In the genomic region with DNA sequence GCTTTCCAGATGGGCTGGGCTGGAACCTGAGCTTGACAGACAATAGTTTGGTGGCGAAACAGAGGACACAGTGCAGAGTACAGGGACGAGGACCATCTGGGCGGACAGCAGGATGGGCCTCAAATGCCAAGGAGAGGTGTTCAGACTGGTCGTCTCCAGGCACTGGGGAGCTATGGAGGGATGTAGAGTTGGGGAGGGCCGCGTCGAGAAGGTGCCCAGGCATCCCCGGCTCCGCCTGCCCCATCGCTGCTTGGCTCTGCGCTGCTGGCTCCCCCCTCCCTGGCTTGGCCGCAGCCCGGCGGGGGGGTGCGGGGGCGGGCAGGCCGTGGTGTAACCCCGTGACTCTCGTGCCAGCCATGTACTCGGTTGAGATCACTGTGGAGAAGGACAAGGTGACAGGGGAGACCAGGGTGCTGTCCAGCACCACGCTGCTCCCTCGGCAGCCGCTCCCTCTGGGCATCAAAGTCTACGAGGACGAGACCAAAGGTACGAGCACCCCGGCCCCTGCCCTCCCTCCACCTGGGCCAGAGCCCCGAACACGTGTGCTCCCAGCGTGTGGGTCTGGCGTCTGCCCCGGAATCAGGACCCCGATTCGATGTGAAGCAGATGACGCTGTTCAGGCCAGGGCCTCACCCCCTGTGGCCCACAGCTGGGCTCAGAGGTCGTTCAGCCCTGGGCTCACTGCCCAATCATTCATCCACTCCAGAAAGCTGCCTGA, we compare ENCODE assay signal across 1 cellular context.
TF ChIP-seq lines count a peak whose summit lies in the region.

No MANE protein-coding gene starts in this region.

TF ChIP-seq in HepG2, 621 proteins besides CTCF, POLR2A, EP300 and RAD21 (continued from another document and continues in another):
- TF ChIP-seq ZNF142 (CRISPR knock-in tag; IDR thresholded peaks at IDR 0.05) (no peak), HES4 (CRISPR knock-in tag; IDR thresholded peaks at IDR 0.05; ENCODE audit: borderline replicate concordance) (peak; percentile 85), RARA (CRISPR knock-in tag; IDR thresholded peaks at IDR 0.05) (peak; percentile 70), SMAD3 (CRISPR knock-in tag; IDR thresholded peaks at IDR 0.05) (no peak), U2AF2 (IDR thresholded peaks at IDR 0.05; ENCODE audit: low read depth, low read length) (no peak), NR3C1 (CRISPR knock-in tag; IDR thresholded peaks at IDR 0.05) (no peak), ATRX (CRISPR knock-in tag; IDR thresholded peaks at IDR 0.05; ENCODE audit: borderline replicate concordance) (no peak), ZNF547 (CRISPR knock-in tag; IDR thresholded peaks at IDR 0.05) (peak; percentile 66; the same call in 1 of the 2 replicates), GLI4 (CRISPR knock-in tag; IDR thresholded peaks at IDR 0.05; ENCODE audit: borderline replicate concordance) (peak; percentile 71; the same call in 1 of the 2 replicates), JUND (CRISPR knock-in tag; IDR thresholded peaks at IDR 0.05) (no peak), AKNA (CRISPR knock-in tag; IDR thresholded peaks at IDR 0.05; ENCODE audit: borderline replicate concordance) (no peak), JUN (CRISPR knock-in tag; IDR thresholded peaks at IDR 0.05) (peak; percentile 63; the same call in 1 of the 2 replicates), ELK4 (CRISPR knock-in tag; IDR thresholded peaks at IDR 0.05; ENCODE audit: borderline replicate concordance) (no peak), ZFX (CRISPR knock-in tag; IDR thresholded peaks at IDR 0.05; ENCODE audit: low read depth) (peak; percentile 86), ZNF484 (CRISPR knock-in tag; IDR thresholded peaks at IDR 0.05; ENCODE audit: borderline replicate concordance, low read depth) (no peak), TRIM22 (IDR thresholded peaks at IDR 0.05) (no peak), ZNF136 (CRISPR knock-in tag; IDR thresholded peaks at IDR 0.05; ENCODE audit: low read depth) (no peak), PHF8 (CRISPR knock-in tag; IDR thresholded peaks at IDR 0.05) (no peak; the same call in 1 of the 2 replicates), HNRNPH1 (optimal IDR thresholded peaks at IDR 0.05; ENCODE audit: low read depth, low read length) (no peak), RBFOX2 (IDR thresholded peaks at IDR 0.05; ENCODE audit: low read depth, low read length) (peak; percentile 69), FIP1L1 (IDR thresholded peaks at IDR 0.05; ENCODE audit: borderline replicate concordance, insufficient read depth, low read depth, low read length) (no peak), ZNF205 (CRISPR knock-in tag; IDR thresholded peaks at IDR 0.05) (peak; percentile 50; the same call in 1 of the 2 replicates), HDAC2 (CRISPR knock-in tag; IDR thresholded peaks at IDR 0.05) (no peak; the same call in 1 of the 2 replicates), HDAC1 (CRISPR knock-in tag; IDR thresholded peaks at IDR 0.05) (peak; percentile 87), ZKSCAN8 (CRISPR knock-in tag; IDR thresholded peaks at IDR 0.05; ENCODE audit: borderline replicate concordance) (no peak), PRDM4 (CRISPR knock-in tag; IDR thresholded peaks at IDR 0.05; ENCODE audit: borderline replicate concordance) (no peak), ARID3A (IDR thresholded peaks at IDR 0.05; ENCODE audit: low read depth, low read length) (no peak), ZNF713 (CRISPR knock-in tag; IDR thresholded peaks at IDR 0.05) (no peak)
- TF ChIP-seq, protein P1, sequence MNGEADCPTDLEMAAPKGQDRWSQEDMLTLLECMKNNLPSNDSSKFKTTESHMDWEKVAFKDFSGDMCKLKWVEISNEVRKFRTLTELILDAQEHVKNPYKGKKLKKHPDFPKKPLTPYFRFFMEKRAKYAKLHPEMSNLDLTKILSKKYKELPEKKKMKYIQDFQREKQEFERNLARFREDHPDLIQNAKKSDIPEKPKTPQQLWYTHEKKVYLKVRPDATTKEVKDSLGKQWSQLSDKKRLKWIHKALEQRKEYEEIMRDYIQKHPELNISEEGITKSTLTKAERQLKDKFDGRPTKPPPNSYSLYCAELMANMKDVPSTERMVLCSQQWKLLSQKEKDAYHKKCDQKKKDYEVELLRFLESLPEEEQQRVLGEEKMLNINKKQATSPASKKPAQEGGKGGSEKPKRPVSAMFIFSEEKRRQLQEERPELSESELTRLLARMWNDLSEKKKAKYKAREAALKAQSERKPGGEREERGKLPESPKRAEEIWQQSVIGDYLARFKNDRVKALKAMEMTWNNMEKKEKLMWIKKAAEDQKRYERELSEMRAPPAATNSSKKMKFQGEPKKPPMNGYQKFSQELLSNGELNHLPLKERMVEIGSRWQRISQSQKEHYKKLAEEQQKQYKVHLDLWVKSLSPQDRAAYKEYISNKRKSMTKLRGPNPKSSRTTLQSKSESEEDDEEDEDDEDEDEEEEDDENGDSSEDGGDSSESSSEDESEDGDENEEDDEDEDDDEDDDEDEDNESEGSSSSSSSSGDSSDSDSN (CRISPR knock-in tag; IDR thresholded peaks at IDR 0.05): peak; percentile 85
- TF ChIP-seq, protein P2, sequence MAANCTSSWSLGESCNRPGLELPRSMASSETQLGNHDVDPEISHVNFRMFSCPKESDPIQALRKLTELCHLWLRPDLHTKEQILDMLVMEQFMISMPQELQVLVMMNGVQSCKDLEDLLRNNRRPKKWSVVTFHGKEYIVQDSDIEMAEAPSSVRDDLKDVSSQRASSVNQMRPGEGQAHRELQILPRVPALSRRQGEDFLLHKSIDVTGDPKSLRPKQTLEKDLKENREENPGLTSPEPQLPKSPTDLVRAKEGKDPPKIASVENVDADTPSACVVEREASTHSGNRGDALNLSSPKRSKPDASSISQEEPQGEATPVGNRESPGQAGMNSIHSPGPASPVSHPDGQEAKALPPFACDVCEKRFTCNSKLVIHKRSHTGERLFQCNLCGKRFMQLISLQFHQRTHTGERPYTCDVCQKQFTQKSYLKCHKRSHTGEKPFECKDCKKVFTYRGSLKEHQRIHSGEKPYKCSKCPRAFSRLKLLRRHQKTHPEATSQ (CRISPR knock-in tag; IDR thresholded peaks at IDR 0.05; ENCODE audit: borderline replicate concordance): no peak
